Comparison of ENCODE assay signal across 14 cellular contexts in the genomic region with DNA sequence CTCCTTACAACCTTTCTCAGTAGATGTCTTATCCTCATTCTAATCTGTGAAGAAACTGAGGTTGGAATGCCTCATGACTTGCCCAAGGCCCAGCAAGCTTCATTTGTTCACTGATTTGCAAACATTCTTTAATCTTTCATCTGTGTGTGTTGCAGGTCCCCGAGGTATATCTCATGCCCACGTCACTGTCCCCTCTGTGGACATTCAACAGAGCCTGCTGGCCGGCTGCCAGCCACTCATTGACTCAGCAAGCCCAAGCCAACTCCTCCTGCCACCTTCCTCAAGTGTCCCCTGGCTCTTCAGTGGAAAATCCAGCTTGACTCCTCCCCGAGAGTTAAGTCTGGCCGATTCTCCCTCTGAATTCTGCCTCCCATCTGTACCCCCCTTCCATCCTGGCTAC. TPM values are rescaled to one million over a fixed set of nuclear protein-coding genes. Genes with fewer than 3 reads are reported as not detected.
DNase-seq lines count a peak whose midpoint lies in the region; ATAC-seq and TF ChIP-seq lines count a peak whose summit lies in the region.
"Had no signal": no experiment of that assay in that cellular context is flagged by ENCODE, and none has a peak within 500 bp of the region (broad histone marks: within the 10 kb centered on the region; RNA-seq: fewer than 3 reads in every experiment).

No MANE protein-coding gene starts in this region.

- no peaks in the 10 kb centered on the region for H3K36me3 ChIP-seq in sigmoid colon
- H3K36me3 ChIP-seq: Peyer's patch had no signal

- no peak for TF ChIP-seq POLR2A in sigmoid colon (IDR thresholded peaks at IDR 0.05)

- H3K36me3 Mint-ChIP-seq in T-cell = no peaks in the 10 kb centered on the region
- no peaks in the 10 kb centered on the region for H3K36me3 Mint-ChIP-seq in nephron (ENCODE audit: low read depth)
- H3K36me3 Mint-ChIP-seq in natural killer cell treated with Interleukin-12 subunit alpha and Interleukin-12 subunit beta and Interleukin-15 and Interleukin-18, amount 100 ng/mL, for 72 hours = no peaks in the 10 kb centered on the region
- H3K36me3 Mint-ChIP-seq: CD14-positive monocyte; stimulated activated effector memory CD8-positive, alpha-beta T cell treated with anti-CD3 and anti-CD28 coated beads, Interleukin-12 subunit alpha, Interleukin-12 subunit beta, amount 100 ng/mL, for 72 hours had no signal

- H3K4me3 ChIP-seq in sigmoid colon = no peak overlapping the region
- H3K4me3 ChIP-seq: Peyer's patch had no signal

- DNase-seq in Caki2 (ENCODE audit: low read depth) = peak; percentile 47
- peak; percentile 22 for DNase-seq in HK-2 (ENCODE audit: unreplicated experiment)
- no peak for DNase-seq in T-cell
- DNase-seq in sigmoid colon = no peak
- DNase-seq in natural killer cell treated with Interleukin-12 subunit alpha and Interleukin-12 subunit beta and Interleukin-15 and Interleukin-18, amount 100 ng/mL, for 72 hours (ENCODE audit: low spot score) = no peak
- DNase-seq: activated CD4-positive, alpha-beta T cell treated with anti-CD3 and anti-CD28 coated beads, Interleukin-2, amount 50 U/mL, for 48 hours; nephron progenitor cell; Peyer's patch; stimulated activated CD4-positive, alpha-beta T cell treated with anti-CD3 and anti-CD28 coated beads, Interleukin-4, amount 100 ng/mL, for 24 hours had no signal

- H3K27ac Mint-ChIP-seq in T-cell = no peak overlapping the region
- H3K27ac Mint-ChIP-seq in nephron = no peak overlapping the region
- no peak overlapping the region for H3K27ac Mint-ChIP-seq in natural killer cell treated with Interleukin-12 subunit alpha and Interleukin-12 subunit beta and Interleukin-15 and Interleukin-18, amount 100 ng/mL, for 72 hours
- H3K27ac Mint-ChIP-seq: nephron progenitor cell; stimulated activated effector memory CD8-positive, alpha-beta T cell treated with anti-CD3 and anti-CD28 coated beads, Interleukin-12 subunit alpha, Interleukin-12 subunit beta, amount 100 ng/mL, for 72 hours; T-helper 2 cell treated with Interferon-gamma antibody and Interleukin-4, amounts not matched to agents 5 μg/mL and 100 μg/mL, for 36 hours had no signal

- peaks cover 0 to 16% (median 6%) of the 10 kb centered on the region in 4 donors for H3K4me1 ChIP-seq in sigmoid colon
- H3K4me1 ChIP-seq: Peyer's patch had no signal

- in situ Hi-C loops in Caki2 (cut with HindIII; ENCODE audit: low pct_unique_long_range_greater_than_20kb, low sequenced_read_pairs) = no loop called here

- 59 to 79% methylated on average over 5 of the region's 5 CpGs for WGBS in sigmoid colon, 2 donors

- no peaks in the 10 kb centered on the region for H3K9me3 Mint-ChIP-seq in T-cell
- no peaks in the 10 kb centered on the region for H3K9me3 Mint-ChIP-seq in nephron
- no peaks in the 10 kb centered on the region for H3K9me3 Mint-ChIP-seq in natural killer cell treated with Interleukin-12 subunit alpha and Interleukin-12 subunit beta and Interleukin-15 and Interleukin-18, amount 100 ng/mL, for 72 hours
- H3K9me3 Mint-ChIP-seq: stimulated activated effector memory CD8-positive, alpha-beta T cell treated with anti-CD3 and anti-CD28 coated beads, Interleukin-12 subunit alpha, Interleukin-12 subunit beta, amount 100 ng/mL, for 72 hours; T-helper 2 cell treated with Interferon-gamma antibody and Interleukin-4, amounts not matched to agents 5 μg/mL and 100 μg/mL, for 36 hours had no signal

- no peak for TF ChIP-seq CTCF in nephron (IDR thresholded peaks at IDR 0.05; ENCODE audit: unreplicated experiment in 3 of 3)
- no peak for TF ChIP-seq CTCF in sigmoid colon (IDR thresholded peaks at IDR 0.05)

- H3K27me3 Mint-ChIP-seq in T-cell = peaks cover 0 to 12% of the 10 kb centered on the region in 2 donors
- peaks cover 11% of the 10 kb centered on the region for H3K27me3 Mint-ChIP-seq in nephron (ENCODE audit: low read depth)
- H3K27me3 Mint-ChIP-seq in natural killer cell treated with Interleukin-12 subunit alpha and Interleukin-12 subunit beta and Interleukin-15 and Interleukin-18, amount 100 ng/mL, for 72 hours = peaks cover 11 to 24% of the 10 kb centered on the region in 2 donors

- H3K4me1 Mint-ChIP-seq in T-cell (peaks cover 15 to 22% (median 15%) of the 10 kb centered on the region in 3 donors), nephron (no peaks in the 10 kb centered on the region)
- peaks cover 0 to 16% of the 10 kb centered on the region in 2 donors for H3K4me1 Mint-ChIP-seq in natural killer cell treated with Interleukin-12 subunit alpha and Interleukin-12 subunit beta and Interleukin-15 and Interleukin-18, amount 100 ng/mL, for 72 hours (ENCODE audit: low read depth in 2 of 2)

- no peaks in the 10 kb centered on the region for H3K27me3 ChIP-seq in sigmoid colon
- H3K27me3 ChIP-seq: Peyer's patch had no signal

- CTCF ChIA-PET in T-cell (lab: Charles Lee) = no interaction called here

- H3K9me3 ChIP-seq in sigmoid colon = no peaks in the 10 kb centered on the region
- H3K9me3 ChIP-seq: Peyer's patch had no signal

- intact Hi-C loops in sigmoid colon (cut with DNase I) = no loop called here

- peak overlapping the region in 2 of 3 donors; percentile 10 to 17 for H3K4me3 Mint-ChIP-seq in T-cell
- peak overlapping the region in 2 of 3 experiments; percentile 8 to 15 for H3K4me3 Mint-ChIP-seq in nephron
- H3K4me3 Mint-ChIP-seq in natural killer cell treated with Interleukin-12 subunit alpha and Interleukin-12 subunit beta and Interleukin-15 and Interleukin-18, amount 100 ng/mL, for 72 hours = no peak overlapping the region
- H3K4me3 Mint-ChIP-seq: nephron progenitor cell had no signal

- TF ChIP-seq EP300 in sigmoid colon (IDR thresholded peaks at IDR 0.05) = no peak

- H3K27ac ChIP-seq in sigmoid colon = no peak overlapping the region
- H3K27ac ChIP-seq: Peyer's patch had no signal

- POLR2A ChIA-PET in T-cell (lab: Charles Lee) = no interaction called here

- ATAC-seq in T-cell (replicated peaks in 1 of 4) = no peak
- no peak for ATAC-seq in HG02623 (IDR thresholded peaks at IDR 0.05; ENCODE audit: unreplicated experiment)
- no peak for ATAC-seq in natural killer cell treated with Interleukin-12 subunit alpha and Interleukin-12 subunit beta and Interleukin-15 and Interleukin-18, amount 100 ng/mL, for 72 hours
- ATAC-seq: stimulated activated effector memory CD8-positive, alpha-beta T cell treated with anti-CD3 and anti-CD28 coated beads, Interleukin-12 subunit alpha, Interleukin-12 subunit beta, amount 100 ng/mL, for 72 hours had no signal

RNA-seq across cellular contexts. Expression of gene DCAF4, which starts 1.9 kb away (rescaled TPM):
- total RNA-seq in Caki2 (2014; rRNA removed; shearing (Covaris generic); ENCODE audit: low replicate concordance) = 2.1 and 9.4 TPM in 2 replicates
- total RNA-seq in T-cell (10 to 100 TPM; 21.3 to 36.4 (median 25.4) TPM), sigmoid colon (10 to 100 TPM; 12.6 to 20.9 (median 16.6) TPM)
- polyA plus RNA-seq in sigmoid colon = 10 to 100 TPM in 1 of 3 donors, 1 to 10 TPM in 2; 5.8 to 14.3 (median 8.4) TPM
- 10 to 100 TPM; 15.1 to 20.6 TPM for total RNA-seq in natural killer cell treated with Interleukin-12 subunit alpha and Interleukin-12 subunit beta and Interleukin-15 and Interleukin-18, amount 100 ng/mL, for 72 hours

RNA-seq across cellular contexts. Expression of gene DPF3, which starts 30.4 kb away (rescaled TPM):
- total RNA-seq in Caki2 (2014; rRNA removed; shearing (Covaris generic); ENCODE audit: low replicate concordance) = not detected in 2 replicates
- total RNA-seq in T-cell (under 1 TPM; 0.33 to 0.86 (median 0.54) TPM), sigmoid colon (1 to 10 TPM in 3 of 4 donors, under 1 TPM in 1; 0.28 to 2.9 (median 2.0) TPM)
- polyA plus RNA-seq in sigmoid colon = 1 to 10 TPM; 1.6 to 4.5 (median 4.2) TPM
- total RNA-seq in natural killer cell treated with Interleukin-12 subunit alpha and Interleukin-12 subunit beta and Interleukin-15 and Interleukin-18, amount 100 ng/mL, for 72 hours = 10 to 100 TPM; 11.8 to 13.2 TPM

Comparison
In these comparisons a context has a peak if more than half of its experiments do, and no peak if none do; other contexts are left out.
1. DNase-seq: peak in Caki2 (single experiment) and HK-2 (single experiment); none in T-cell (0 of 34), sigmoid colon (single experiment) and natural killer cell treated with Interleukin-12 subunit alpha and Interleukin-12 subunit beta and Interleukin-15 and Interleukin-18, amount 100 ng/mL, for 72 hours (single experiment).